ENCODE assay signal across 8 cellular contexts in genomic region chr20:47150403-47151152, GRCh38.
A peak's percentile ranks its signal among the peaks of the same experiment; 100 is the strongest.
DNase-seq lines count a peak whose midpoint lies in the region; ATAC-seq and TF ChIP-seq lines count a peak whose summit lies in the region.

No MANE protein-coding gene starts in this region.

- WGBS in liver, result 61% methylated on average over 11 of the region's 11 CpGs
- WGBS in tibial nerve, 2 donors, result 70 to 71% methylated on average over 11 of the region's 11 CpGs

- TF ChIP-seq POLR2A in tibial nerve (IDR thresholded peaks at IDR 0.05), result no peak

- H3K79me2 ChIP-seq in Karpas-422 (ENCODE audit: low read length), result no peaks in the 10 kb centered on the region

- TF ChIP-seq CTCF in colonic mucosa (IDR thresholded peaks at IDR 0.05) (peak; percentile 33), liver (IDR thresholded peaks at IDR 0.05; ENCODE audit: low read depth, low read length, missing input control) (peak; percentile 56), tibial nerve (IDR thresholded peaks at IDR 0.05) (peak; percentile 23 to 73 (median 49))

- ATAC-seq in HG02884 (IDR thresholded peaks at IDR 0.05; ENCODE audit: unreplicated experiment), result no peak

- H3K36me3 ChIP-seq in Karpas-422 (ENCODE audit: insufficient read depth, low read length) (no peaks in the 10 kb centered on the region), colonic mucosa (no peaks in the 10 kb centered on the region), liver (ENCODE audit: control insufficient read depth in 4 of 4, insufficient read depth in 3 of 4, low read depth in 1 of 4, low read length in 3 of 4) (no peaks in the 10 kb centered on the region), tibial nerve (no peaks in the 10 kb centered on the region)

- no peaks in the 10 kb centered on the region; the same call in 1 of the 2 replicates for H3K27me3 ChIP-seq in Karpas-422 (ENCODE audit: low read length)
- no peaks in the 10 kb centered on the region for H3K27me3 ChIP-seq in colonic mucosa
- no peaks in the 10 kb centered on the region for H3K27me3 ChIP-seq in liver (ENCODE audit: control insufficient read depth in 4 of 4, insufficient read depth in 4 of 4, low read length in 3 of 4)
- no peaks in the 10 kb centered on the region for H3K27me3 ChIP-seq in tibial nerve

- peak; percentile 82 to 84 for TF ChIP-seq RAD21 in liver (IDR thresholded peaks at IDR 0.05)

- no peak for TF ChIP-seq EP300 in tibial nerve (IDR thresholded peaks at IDR 0.05)

- no peaks in the 10 kb centered on the region for H3K9me2 ChIP-seq in Karpas-422 (replicated peaks; ENCODE audit: insufficient read depth, low read length)

- H3K4me3 ChIP-seq in Karpas-422 (ENCODE audit: low read length) (no peak overlapping the region), colonic mucosa (no peak overlapping the region), liver (ENCODE audit: low read depth in 1 of 3, low read length in 3 of 3) (no peak overlapping the region), tibial nerve (no peak overlapping the region)

- no peaks in the 10 kb centered on the region for H3K9me3 ChIP-seq in Karpas-422 (ENCODE audit: low read length)
- H3K9me3 ChIP-seq in colonic mucosa, result no peaks in the 10 kb centered on the region
- no peaks in the 10 kb centered on the region for H3K9me3 ChIP-seq in liver (ENCODE audit: control insufficient read depth in 4 of 4, low read length in 3 of 4)
- H3K9me3 ChIP-seq in tibial nerve, result no peaks in the 10 kb centered on the region

- H3K4me2 ChIP-seq in Karpas-422 (ENCODE audit: low read depth, low read length, poor library complexity, severe bottlenecking), result no peak overlapping the region

- H3K4me1 ChIP-seq in Karpas-422 (ENCODE audit: low read length), result no peaks in the 10 kb centered on the region
- no peaks in the 10 kb centered on the region for H3K4me1 ChIP-seq in colonic mucosa
- H3K4me1 ChIP-seq in liver (ENCODE audit: control insufficient read depth in 4 of 4, insufficient read depth in 4 of 4, low read length in 3 of 4), result no peaks in the 10 kb centered on the region
- peaks cover 0 to 7% (median 0%) of the 10 kb centered on the region in 4 donors for H3K4me1 ChIP-seq in tibial nerve

- H3K9ac ChIP-seq in Karpas-422 (ENCODE audit: low read length) (no peak overlapping the region), colonic mucosa (ENCODE audit: low read depth in 2 of 2, low read length in 2 of 2) (no peak overlapping the region), liver (ENCODE audit: low read depth in 1 of 2, low read length in 2 of 2) (no peak overlapping the region)

- no peaks in the 10 kb centered on the region for H4K20me1 ChIP-seq in Karpas-422 (ENCODE audit: insufficient read depth, low read depth, low read length)

- DNase-seq in NCI-H1105 treated with DMSO at 0.1 percent for 48 hours (lab: John Stamatoyannopoulos, UW) (peak; percentile 11), NCI-H1105 (lab: John Stamatoyannopoulos, UW) (no peak), Karpas-422 (peak; percentile 81), RKO (ENCODE audit: low spot score) (peak; percentile 75), colonic mucosa (peak; percentile 62), tibial nerve (ENCODE audit: low spot score in 2 of 2) (peak; percentile 53 to 60)

- H3K27ac ChIP-seq in Karpas-422 (ENCODE audit: low read length) (no peak overlapping the region), colonic mucosa (no peak overlapping the region), liver (ENCODE audit: low read depth in 1 of 2, low read length in 2 of 2) (no peak overlapping the region), tibial nerve (peak overlapping the region in 1 of 4 donors; percentile 80)

- no peak overlapping the region for H2AFZ ChIP-seq in Karpas-422 (ENCODE audit: low read length)

- intact Hi-C loops in colonic mucosa (cut with DNase I), result loop anchor here (5.0 kb wide), 1 partner anchor 393 kb away; no protein-coding TSS in a partner anchor

TF ChIP-seq in liver, 16 proteins besides CTCF, POLR2A, EP300 and RAD21:
- no peak for TF ChIP-seq FOXA1 (IDR thresholded peaks at IDR 0.05)
- TF ChIP-seq SP1 (IDR thresholded peaks at IDR 0.05), result no peak
- no peak for TF ChIP-seq ZBTB33 (IDR thresholded peaks at IDR 0.05)
- no peak for TF ChIP-seq HNF4G (IDR thresholded peaks at IDR 0.05)
- TF ChIP-seq JUND (IDR thresholded peaks at IDR 0.05), result no peak
- no peak for TF ChIP-seq HNF4A (conservative IDR thresholded peaks at IDR 0.05)
- TF ChIP-seq FOXA2 (IDR thresholded peaks at IDR 0.05), result no peak
- TF ChIP-seq YY1 (IDR thresholded peaks at IDR 0.05), result no peak
- no peak for TF ChIP-seq MAX (IDR thresholded peaks at IDR 0.05)
- no peak for TF ChIP-seq NR2F2 (IDR thresholded peaks at IDR 0.05)
- TF ChIP-seq GABPA (IDR thresholded peaks at IDR 0.05 in 1 of 2, conservative IDR thresholded peaks at IDR 0.05 in 1 of 2), result no peak
- no peak for TF ChIP-seq TAF1 (conservative IDR thresholded peaks at IDR 0.05)
- TF ChIP-seq EGR1 (IDR thresholded peaks at IDR 0.05; ENCODE audit: low read depth in 2 of 2), result no peak
